Comparison of ENCODE assay signal across 7 cellular contexts in the genomic region with DNA sequence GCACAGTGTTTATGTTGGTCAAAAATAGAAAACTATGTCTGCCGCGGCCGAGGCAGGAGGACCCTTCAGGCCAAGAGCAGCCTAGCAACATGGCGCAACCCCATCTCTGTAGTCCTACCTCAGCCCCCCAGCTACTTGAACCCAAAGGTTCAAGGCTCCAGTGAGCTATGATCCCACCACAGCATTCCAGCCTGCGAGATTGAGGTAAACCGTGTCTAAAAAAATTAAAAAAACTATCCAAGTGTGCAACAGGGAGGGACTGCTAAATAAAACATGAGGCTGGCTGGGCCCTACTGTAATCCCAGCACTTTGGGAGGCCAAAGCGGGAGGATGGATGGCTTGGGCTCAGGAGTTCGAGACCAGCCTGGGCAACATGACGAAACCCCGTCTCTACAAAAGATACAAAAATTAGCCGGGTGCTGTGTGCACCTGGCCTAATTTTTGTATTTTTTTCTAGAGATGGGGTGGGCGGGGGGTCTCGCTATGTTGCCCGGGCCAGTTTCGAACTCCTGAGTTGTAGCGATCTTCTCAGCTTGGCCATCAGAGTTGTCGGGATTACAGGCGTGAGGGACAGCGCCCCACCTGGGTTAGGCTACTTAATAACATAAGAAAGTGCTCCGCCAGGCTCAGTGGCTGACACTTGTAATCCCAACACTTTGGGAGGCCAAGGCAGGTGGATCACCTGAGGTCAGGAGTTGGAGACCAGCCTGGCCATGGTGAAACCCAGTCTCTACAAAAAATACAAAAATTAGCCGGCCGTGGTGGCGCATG.
DNase-seq lines count a peak whose midpoint lies in the region; ATAC-seq and TF ChIP-seq lines count a peak whose summit lies in the region.
"Not testable (repeated sequence)": the region's sequence is repeated elsewhere in the genome, so short reads cannot be mapped to it uniquely, and the experiment has no call there.

No MANE protein-coding gene starts in this region.

- not testable (repeated sequence) for H3K36me3 ChIP-seq in PC-3 (ENCODE audit: low read depth, low read length); colonic mucosa; mucosa of rectum (ENCODE audit: control insufficient read depth in 2 of 2, insufficient read depth in 2 of 2, low read length in 2 of 2)

- H4K20me1 ChIP-seq in PC-3 (ENCODE audit: low read length) = not testable (repeated sequence)

- DNase-seq in PC-3; activated T-helper 2 cell treated with anti-CD3 and anti-CD28 coated beads, Interferon-gamma antibody, Interleukin-2, Interleukin-4, amounts not matched to agents 10 μg/mL and 5 μg/mL and 100 μg/mL, durations not matched to agents 14 hours and 24 hours and 36 hours (ENCODE audit: low spot score): not testable (repeated sequence)
- DNase-seq in colonic mucosa (peak; percentile 18), Right ventricle myocardium inferior (ENCODE audit: missing footprints) (peak; percentile 32)

- peak overlapping the region; percentile 95 for H2AFZ ChIP-seq in PC-3 (ENCODE audit: low read length)

- H3K9ac ChIP-seq in PC-3 (ENCODE audit: low read length) (peak overlapping the region; percentile 85), colonic mucosa (ENCODE audit: low read depth in 2 of 2, low read length in 2 of 2) (peak overlapping the region in 1 of 2 donors; percentile 60), mucosa of rectum (ENCODE audit: low read depth in 1 of 2, low read length in 2 of 2) (peak overlapping the region; percentile 56 to 71)

- not testable (repeated sequence) for H3K4me1 ChIP-seq in PC-3 (ENCODE audit: insufficient read depth, low read length); colonic mucosa; mucosa of rectum (ENCODE audit: control insufficient read depth in 2 of 2, insufficient read depth in 2 of 2, low read length in 2 of 2)

- H3K27me3 ChIP-seq in PC-3 (ENCODE audit: low read length); colonic mucosa; mucosa of rectum (ENCODE audit: control insufficient read depth in 2 of 2, insufficient read depth in 2 of 2, low read length in 2 of 2): not testable (repeated sequence)

- H3K27ac ChIP-seq in PC-3 (ENCODE audit: low read length) (peak overlapping the region; percentile 75), colonic mucosa (peak overlapping the region; percentile 84), mucosa of rectum (ENCODE audit: low read depth in 2 of 2, low read length in 2 of 2) (peak overlapping the region; percentile 91 to 95), skin epidermis (peak overlapping the region; percentile 62 to 97 (median 88))

- H3K9me3 Mint-ChIP-seq in activated T-helper 2 cell treated with anti-CD3 and anti-CD28 coated beads, Interferon-gamma antibody, Interleukin-2, Interleukin-4, amounts not matched to agents 10 μg/mL and 5 μg/mL and 100 μg/mL, durations not matched to agents 14 hours and 24 hours and 36 hours = not testable (repeated sequence)

- intact Hi-C loops in PC-3 (cut with micrococcal nuclease); colonic mucosa (cut with DNase I); Right ventricle myocardium inferior (cut with DNase I): not testable (repeated sequence)
- intact Hi-C loops in activated T-helper 2 cell treated with anti-CD3 and anti-CD28 coated beads, Interferon-gamma antibody, Interleukin-2, Interleukin-4, amounts not matched to agents 10 μg/mL and 5 μg/mL and 100 μg/mL, durations not matched to agents 14 hours and 24 hours and 36 hours (cut with micrococcal nuclease) = loop anchor here (1.0 to 2.0 kb wide), 2 partner anchors 427 to 547 kb away; a partner anchor contains a TSS

- TSS peak; percentile 92 for BruUV-seq in PC-3 (replicated peaks; lab: Mats Ljungman, UMichigan)

- H3K4me1 Mint-ChIP-seq in activated T-helper 2 cell treated with anti-CD3 and anti-CD28 coated beads, Interferon-gamma antibody, Interleukin-2, Interleukin-4, amounts not matched to agents 10 μg/mL and 5 μg/mL and 100 μg/mL, durations not matched to agents 14 hours and 24 hours and 36 hours (ENCODE audit: low read depth) = not testable (repeated sequence)

- ATAC-seq in PC-3, Right ventricle myocardium inferior: not testable (repeated sequence)

- peak overlapping the region; percentile 98 for H3K27ac Mint-ChIP-seq in activated T-helper 2 cell treated with anti-CD3 and anti-CD28 coated beads, Interferon-gamma antibody, Interleukin-2, Interleukin-4, amounts not matched to agents 10 μg/mL and 5 μg/mL and 100 μg/mL, durations not matched to agents 14 hours and 24 hours and 36 hours

- not testable (repeated sequence) for H3K79me2 ChIP-seq in PC-3 (ENCODE audit: low read length)

- peak overlapping the region; percentile 88 for H3K4me2 ChIP-seq in PC-3 (ENCODE audit: low read length)

- CTCF ChIA-PET in PC-3 (lab: Charles Lee) = not testable (repeated sequence)

- H3K4me3 Mint-ChIP-seq in activated T-helper 2 cell treated with anti-CD3 and anti-CD28 coated beads, Interferon-gamma antibody, Interleukin-2, Interleukin-4, amounts not matched to agents 10 μg/mL and 5 μg/mL and 100 μg/mL, durations not matched to agents 14 hours and 24 hours and 36 hours (ENCODE audit: low read depth) = peak overlapping the region; percentile 87

- not testable (repeated sequence) for H3K9me2 ChIP-seq in PC-3 (replicated peaks; ENCODE audit: low read length)

- not testable (repeated sequence) for TF ChIP-seq CTCF in PC-3 (conservative IDR thresholded peaks at IDR 0.05; ENCODE audit: low read depth, low read length); colonic mucosa (IDR thresholded peaks at IDR 0.05)

- H3K4me3 ChIP-seq in GM08714 (ENCODE audit: low read length) (peak overlapping the region; percentile 88), PC-3 (ENCODE audit: low read length) (peak overlapping the region; percentile 79), colonic mucosa (peak overlapping the region; percentile 30), mucosa of rectum (ENCODE audit: low read length in 2 of 2) (peak overlapping the region; percentile 67 to 70), skin epidermis (peak overlapping the region; percentile 24 to 60 (median 41))

- not testable (repeated sequence) for H3K36me3 Mint-ChIP-seq in activated T-helper 2 cell treated with anti-CD3 and anti-CD28 coated beads, Interferon-gamma antibody, Interleukin-2, Interleukin-4, amounts not matched to agents 10 μg/mL and 5 μg/mL and 100 μg/mL, durations not matched to agents 14 hours and 24 hours and 36 hours (ENCODE audit: low read depth)

- not testable (repeated sequence) for H3K27me3 Mint-ChIP-seq in activated T-helper 2 cell treated with anti-CD3 and anti-CD28 coated beads, Interferon-gamma antibody, Interleukin-2, Interleukin-4, amounts not matched to agents 10 μg/mL and 5 μg/mL and 100 μg/mL, durations not matched to agents 14 hours and 24 hours and 36 hours (ENCODE audit: low read depth)

- not testable (repeated sequence) for H3K9me3 ChIP-seq in PC-3 (ENCODE audit: low read length); colonic mucosa; mucosa of rectum (ENCODE audit: control insufficient read depth in 2 of 2, low read length in 2 of 2)

- POLR2A ChIA-PET in PC-3 (lab: Charles Lee; ENCODE audit: unreplicated experiment) = not testable (repeated sequence)

- H3F3A ChIP-seq in PC-3 (ENCODE audit: low read length, unreplicated experiment) = not testable (repeated sequence)

Comparison
In these comparisons a context has a peak if more than half of its experiments do, and no peak if none do; other contexts are left out.
1. H3K4me3 ChIP-seq: peak in every context shown above with its lines; median percentile 88 in GM08714; 79 in PC-3; 68 in mucosa of rectum; 41 in skin epidermis; 30 in colonic mucosa.